8 cellular contexts compared by ENCODE assay signal in genomic region chr10:14954001-14954770, GRCh38. TPM values are rescaled to one million over a fixed set of nuclear protein-coding genes. Genes with fewer than 3 reads are reported as not detected.
DNase-seq lines count a peak whose midpoint lies in the region; ATAC-seq and TF ChIP-seq lines count a peak whose summit lies in the region.

DCLRE1C (minus strand) TSS chr10:14954096; CDS start chr10:14954010, 86 bp downstream.

- peak; percentile 73 for DNase-seq in DMS79 (lab: John Stamatoyannopoulos, UW)
- peak; percentile 87 for DNase-seq in KG1 (lab: John Stamatoyannopoulos, UW)
- DNase-seq in activated T-cell treated with anti-CD3 and anti-CD28 coated beads, Interleukin-2, amount 50 U/mL, for 24 hours, result peak; percentile 91
- DNase-seq in erythroblast (lab: John Stamatoyannopoulos, UW), result peak; percentile 90 to 92
- DNase-seq in stimulated activated CD8-positive, alpha-beta memory T cell treated with anti-CD3 and anti-CD28 coated beads, Interleukin-4, amount 100 ng/mL, for 48 hours, result peak; percentile 91

- no peaks in the 10 kb centered on the region for H3K27me3 ChIP-seq in mucosa of stomach (ENCODE audit: control insufficient read depth, insufficient read depth, low read length)

- H3K9me3 ChIP-seq in mucosa of stomach (ENCODE audit: control insufficient read depth, low read length), result no peaks in the 10 kb centered on the region

- H3K4me1 ChIP-seq in mucosa of stomach (ENCODE audit: control insufficient read depth, insufficient read depth, low read length), result peaks cover 12% of the 10 kb centered on the region

- peaks cover 54% of the 10 kb centered on the region for H3K4me1 Mint-ChIP-seq in activated T-cell treated with anti-CD3 and anti-CD28 coated beads, Interleukin-2, amount 50 U/mL, for 24 hours (ENCODE audit: low read depth)

- peak within 1 kb of the TSS; percentile 93 for H3K4me3 Mint-ChIP-seq in activated T-cell treated with anti-CD3 and anti-CD28 coated beads, Interleukin-2, amount 50 U/mL, for 24 hours

- H3K9ac ChIP-seq in mucosa of stomach (ENCODE audit: low read length), result peak within 1 kb of the TSS; percentile 66

- ATAC-seq in GM21737 (IDR thresholded peaks at IDR 0.05; ENCODE audit: unreplicated experiment), result peak; percentile 72

- H3K27ac Mint-ChIP-seq in activated T-cell treated with anti-CD3 and anti-CD28 coated beads, Interleukin-2, amount 50 U/mL, for 24 hours, result peak within 1 kb of the TSS; percentile 98

- H3K4me3 ChIP-seq in mucosa of stomach (ENCODE audit: low read length), result peak within 1 kb of the TSS; percentile 57

- H3K36me3 ChIP-seq in mucosa of stomach (ENCODE audit: control insufficient read depth, insufficient read depth, low read length), result no peaks in the 10 kb centered on the region

- H3K27me3 Mint-ChIP-seq in activated T-cell treated with anti-CD3 and anti-CD28 coated beads, Interleukin-2, amount 50 U/mL, for 24 hours, result no peaks in the 10 kb centered on the region

- TF ChIP-seq POLR2A in erythroblast (IDR thresholded peaks at IDR 0.05; ENCODE audit: low read length), result peak; percentile 88

- H3K36me3 Mint-ChIP-seq in activated T-cell treated with anti-CD3 and anti-CD28 coated beads, Interleukin-2, amount 50 U/mL, for 24 hours (ENCODE audit: low read depth), result peaks cover 38% of the 10 kb centered on the region

- no peaks in the 10 kb centered on the region for H3K9me3 Mint-ChIP-seq in activated T-cell treated with anti-CD3 and anti-CD28 coated beads, Interleukin-2, amount 50 U/mL, for 24 hours

TF ChIP-seq in PFSK-1, 5 proteins besides CTCF, POLR2A, EP300 and RAD21:
- TF ChIP-seq FOXP2 (optimal IDR thresholded peaks at IDR 0.05; ENCODE audit: borderline replicate concordance, extremely low read depth, extremely low read length, insufficient read depth) (no peak), SIN3A (IDR thresholded peaks at IDR 0.05; ENCODE audit: borderline replicate concordance, insufficient read depth, low read length) (peak; percentile 76; the same call in 1 of the 2 replicates), REST (IDR thresholded peaks at IDR 0.05; ENCODE audit: insufficient read depth in 1 of 2, low read depth in 2 of 2, low read length in 2 of 2) (peak in 1 of 2 experiments; percentile 53; a peak in 1 of 4 replicates), TAF1 (IDR thresholded peaks at IDR 0.05; ENCODE audit: borderline replicate concordance, insufficient read depth, low read length) (peak; percentile 50; the same call in 1 of the 2 replicates), POLR2AphosphoS5 (IDR thresholded peaks at IDR 0.05; ENCODE audit: low read depth, low read length) (peak; percentile 87)
TF ChIP-seq in PFSK-1: peak in this region for 4.

RNA-seq across cellular contexts. Expression of gene DCLRE1C, which starts in this region (rescaled TPM):
- polyA plus RNA-seq in PFSK-1 (2012; ENCODE audit: insufficient read length, low read depth), result 6.0 TPM

Comparison
In these comparisons a context has a peak if more than half of its experiments do, and no peak if none do; other contexts are left out.
1. Peak in every context shown above with its lines: DNase-seq, ATAC-seq and H3K4me3 ChIP-seq.